Comparison of ENCODE assay signal across 19 cellular contexts in the genomic region with DNA sequence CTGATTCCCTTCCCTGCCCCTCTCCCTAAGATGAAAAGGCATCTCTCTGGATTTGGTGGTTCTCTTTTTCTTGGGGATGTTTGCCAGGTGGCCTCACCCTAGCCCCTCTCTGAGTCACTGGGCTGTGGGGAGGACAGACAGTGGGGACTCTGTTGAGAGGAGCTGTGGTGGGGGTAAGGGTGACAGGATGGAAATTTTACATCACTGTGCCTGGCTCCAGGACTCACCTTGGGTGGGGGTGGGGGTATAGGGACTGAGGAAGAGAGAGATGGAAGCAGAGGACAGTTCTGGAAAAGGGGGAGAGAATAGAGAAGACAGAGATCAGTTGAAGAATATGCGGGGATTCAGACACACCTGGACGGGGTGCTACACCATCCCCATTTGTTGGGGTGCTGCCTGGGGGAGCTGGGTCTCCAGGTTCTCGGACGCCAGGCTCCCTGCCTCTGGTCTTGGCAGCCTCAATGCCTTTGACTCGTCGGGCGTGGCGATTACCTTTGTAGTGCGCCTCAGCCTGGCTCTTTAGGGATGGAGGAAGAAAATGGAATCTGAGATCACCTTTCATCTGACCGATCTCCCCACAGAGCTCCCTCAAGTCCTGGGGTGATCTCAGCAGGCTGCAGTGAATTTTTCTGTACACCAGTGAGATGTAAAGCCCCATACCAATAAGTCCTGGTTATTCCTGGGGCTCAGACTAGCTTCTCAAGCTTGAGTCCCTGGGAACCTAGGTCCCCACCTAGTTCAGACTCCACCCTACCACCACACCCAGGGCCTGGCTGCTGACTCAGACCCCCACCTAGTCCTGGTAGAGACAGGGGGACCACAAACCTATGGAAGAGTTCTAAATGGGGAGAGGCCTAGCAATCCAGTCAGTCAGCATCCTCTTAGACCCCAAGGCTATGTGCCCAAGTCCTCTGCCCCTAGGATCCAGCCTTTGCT. TPM values are rescaled to one million over a fixed set of nuclear protein-coding genes. Genes with fewer than 3 reads are reported as not detected.
DNase-seq lines count a peak whose midpoint lies in the region; ATAC-seq, FAIRE-seq and TF ChIP-seq lines count a peak whose summit lies in the region.
"Had no signal": no experiment of that assay in that cellular context is flagged by ENCODE, and none has a peak within 500 bp of the region (broad histone marks: within the 10 kb centered on the region; RNA-seq: fewer than 3 reads in every experiment).

No MANE protein-coding gene starts in this region.

- no peak overlapping the region for H3K27ac Mint-ChIP-seq in astrocyte (ENCODE audit: unreplicated experiment)
- H3K27ac Mint-ChIP-seq: T-helper 1 cell treated with Interleukin-12 subunit alpha and Interleukin-12 subunit beta and Interleukin-4 antibody, amounts not matched to agents 30 μg/mL and 1 μg/mL, for 36 hours had no signal

- no peak for FAIRE-seq in astrocyte (lab: Jason Lieb, UNC)
- FAIRE-seq: GM18507 had no signal

- H4K20me1 ChIP-seq in HCT116 (ENCODE audit: insufficient read depth) (no peaks in the 10 kb centered on the region), astrocyte (ENCODE audit: insufficient read depth, low read length) (peaks cover 4% of the 10 kb centered on the region)

- no peak for TF ChIP-seq RAD21 in HCT116 (IDR thresholded peaks at IDR 0.05; ENCODE audit: low read depth)

- no peak overlapping the region for H2AFZ ChIP-seq in HCT116 (ENCODE audit: low read depth, low read length, poor library complexity, severe bottlenecking)
- H2AFZ ChIP-seq in astrocyte (ENCODE audit: low read depth, low read length) = no peak overlapping the region

- H3K4me3 Mint-ChIP-seq in astrocyte (ENCODE audit: unreplicated experiment) = no peak overlapping the region
- H3K4me3 Mint-ChIP-seq: nephron progenitor cell; T-helper 1 cell treated with Interleukin-12 subunit alpha and Interleukin-12 subunit beta and Interleukin-4 antibody, amounts not matched to agents 30 μg/mL and 1 μg/mL, for 36 hours had no signal

- H3K36me3 ChIP-seq in HCT116 (ENCODE audit: control insufficient read depth in 1 of 2, insufficient read depth in 2 of 2, low read length in 2 of 2) (no peaks in the 10 kb centered on the region), astrocyte (ENCODE audit: insufficient read depth, low read length) (no peaks in the 10 kb centered on the region), muscle layer of duodenum (ENCODE audit: control insufficient read depth in 1 of 2, insufficient read depth in 2 of 2, low read length in 2 of 2) (peaks cover 0 to 19% of the 10 kb centered on the region in 2 donors)

- RAD21 ChIA-PET in HCT116 (lab: Charles Lee; ENCODE audit: low non-redundant PET in 1 of 2, low total read pairs in 2 of 2, uncharacterized antibody in 2 of 2, unreplicated experiment in 2 of 2) = no interaction called here

- H3K27me3 ChIP-seq in HCT116 (ENCODE audit: insufficient read depth, low read length) (no peaks in the 10 kb centered on the region), astrocyte (ENCODE audit: insufficient read depth, low read length) (no peaks in the 10 kb centered on the region), muscle layer of duodenum (ENCODE audit: low read depth, low read length) (no peaks in the 10 kb centered on the region)

- H3K4me1 Mint-ChIP-seq in astrocyte (ENCODE audit: low read depth, unreplicated experiment) = peaks cover 26% of the 10 kb centered on the region

- peak overlapping the region; percentile 18 to 23 for H3K4me3 ChIP-seq in HCT116 (replicated peaks in 1 of 2; ENCODE audit: low read depth in 1 of 2, low read length in 2 of 2)
- H3K4me3 ChIP-seq in astrocyte (ENCODE audit: insufficient read depth, low read depth, low read length) = no peak overlapping the region
- H3K4me3 ChIP-seq in muscle layer of duodenum (ENCODE audit: low read depth in 1 of 2, low read length in 2 of 2) = no peak overlapping the region
- H3K4me3 ChIP-seq: smooth muscle cell had no signal

- peaks cover 6% of the 10 kb centered on the region for H3K27me3 Mint-ChIP-seq in astrocyte (ENCODE audit: low read depth, unreplicated experiment)

- H3K9me3 ChIP-seq in HCT116 (ENCODE audit: control insufficient read depth in 1 of 2, insufficient read depth in 1 of 2, low read depth in 1 of 2, low read length in 2 of 2) = no peaks in the 10 kb centered on the region
- H3K9me3 ChIP-seq in astrocyte (ENCODE audit: insufficient read depth, low read depth, low read length) = no peaks in the 10 kb centered on the region
- H3K9me3 ChIP-seq in muscle layer of duodenum (ENCODE audit: control insufficient read depth in 1 of 2, low read length in 2 of 2) = no peaks in the 10 kb centered on the region

- H3K4me1 ChIP-seq in HCT116 (ENCODE audit: control insufficient read depth in 1 of 2, insufficient read depth in 2 of 2, low read length in 2 of 2) (peaks cover 54 to 99% of the 10 kb centered on the region in 2 experiments), astrocyte (ENCODE audit: insufficient read depth, low read length) (peaks cover 30% of the 10 kb centered on the region), muscle layer of duodenum (ENCODE audit: control insufficient read depth in 1 of 2, insufficient read depth in 2 of 2, low read length in 2 of 2) (peaks cover 0 to 43% of the 10 kb centered on the region in 2 donors)

- TF ChIP-seq CTCF in HCT116 (IDR thresholded peaks at IDR 0.05 in 2 of 3, conservative IDR thresholded peaks at IDR 0.05 in 1 of 3; ENCODE audit: borderline replicate concordance in 1 of 3, insufficient read depth in 1 of 3, low read depth in 2 of 3, low read length in 2 of 3) (no peak), astrocyte (IDR thresholded peaks at IDR 0.05; ENCODE audit: insufficient read depth, low read depth, low read length) (no peak)

- TF ChIP-seq POLR2A in HCT116 (IDR thresholded peaks at IDR 0.05; ENCODE audit: borderline replicate concordance, extremely low read depth, insufficient read depth, insufficient read length) = no peak

- POLR2A ChIA-PET in HCT116 (lab: Charles Lee) = interaction anchor here (0.6 to 1.1 kb wide), 2 partner anchors 15 to 356 kb away, joined by 3 to 5 read pairs; no protein-coding TSS in a partner anchor

- H3K27ac ChIP-seq in HCT116 (ENCODE audit: low read depth, low read length) = peak overlapping the region; percentile 82
- H3K27ac ChIP-seq in astrocyte (ENCODE audit: low read depth, low read length) = no peak overlapping the region
- H3K27ac ChIP-seq in muscle layer of duodenum (ENCODE audit: low read length) = peak overlapping the region; percentile 20

- H3K36me3 Mint-ChIP-seq in astrocyte (ENCODE audit: low read depth, unreplicated experiment) = peaks cover 17% of the 10 kb centered on the region

- no peaks in the 10 kb centered on the region for H3K9me2 ChIP-seq in HCT116 (ENCODE audit: insufficient read depth)

- H3K9ac ChIP-seq in HCT116 (ENCODE audit: low read length) = peak overlapping the region; percentile 41
- no peak overlapping the region for H3K9ac ChIP-seq in astrocyte (ENCODE audit: low read length)

- BruUV-seq in HCT116 (replicated peaks; lab: Mats Ljungman, UMichigan) = no TSS peak

- CTCF ChIA-PET in HCT116 (lab: Charles Lee) = interaction anchor here (1.6 kb wide), 1 partner anchor 10 kb away, joined by 4 read pairs; a partner anchor contains a TSS

- peak; percentile 60 for DNase-seq in A172 (ENCODE audit: low spot score)
- DNase-seq in HCT116 (ENCODE audit: low read depth, low spot score) = peak; percentile 61
- no peak for DNase-seq in astrocyte (ENCODE audit: low read depth)
- no peak for DNase-seq in COLO829 (ENCODE audit: low spot score)
- no peak for DNase-seq in Ammon's horn (ENCODE audit: low spot score)
- DNase-seq: activated CD4-positive, alpha-beta T cell treated with anti-CD3 and anti-CD28 coated beads, Interleukin-2, amount 50 U/mL, for 48 hours; activated naive CD4-positive, alpha-beta T cell; cortex of kidney; GDM1; NCI-H187 treated with DMSO at 0.1 percent for 48 hours; nephron progenitor cell had no signal

- peaks cover 1% of the 10 kb centered on the region for H3K9me3 Mint-ChIP-seq in astrocyte (ENCODE audit: unreplicated experiment)
- H3K9me3 Mint-ChIP-seq: nephron progenitor cell; T-helper 1 cell treated with Interleukin-12 subunit alpha and Interleukin-12 subunit beta and Interleukin-4 antibody, amounts not matched to agents 30 μg/mL and 1 μg/mL, for 36 hours had no signal

- H3K79me2 ChIP-seq in HCT116 (ENCODE audit: insufficient read depth, low read length) = peaks cover 10% of the 10 kb centered on the region; the same call in 1 of the 2 replicates
- no peaks in the 10 kb centered on the region for H3K79me2 ChIP-seq in astrocyte (ENCODE audit: insufficient read depth, low read length)

- H3K4me2 ChIP-seq in HCT116 (ENCODE audit: low read length) = peak overlapping the region; percentile 63
- H3K4me2 ChIP-seq in astrocyte (ENCODE audit: low read length) = peak overlapping the region; percentile 13
- H3K4me2 ChIP-seq: smooth muscle cell had no signal

- ATAC-seq in HCT116 = peak; percentile 44
- ATAC-seq in HG03432 (IDR thresholded peaks at IDR 0.05; ENCODE audit: unreplicated experiment) = no peak
- ATAC-seq in HG03571 (IDR thresholded peaks at IDR 0.05; ENCODE audit: unreplicated experiment) = no peak

- intact Hi-C loops in HCT116 (cut with micrococcal nuclease) = no loop called here

TF ChIP-seq in HCT116, 20 proteins besides CTCF, POLR2A, EP300 and RAD21 (continues in another document):
- TF ChIP-seq ZFX (IDR thresholded peaks at IDR 0.05) = no peak
- TF ChIP-seq ZNF274 (IDR thresholded peaks at IDR 0.05; ENCODE audit: low read depth, low read length) = no peak
- TF ChIP-seq POLR2AphosphoS5 (IDR thresholded peaks at IDR 0.05; ENCODE audit: low read depth, low read length) = peak; percentile 37; the same call in 1 of the 2 replicates
- TF ChIP-seq CEBPB (IDR thresholded peaks at IDR 0.05; ENCODE audit: low read depth) = no peak
- peak; percentile 82 for TF ChIP-seq TCF7L2 (IDR thresholded peaks at IDR 0.05; ENCODE audit: borderline replicate concordance, extremely low read depth, insufficient read depth, insufficient read length)
- no peak for TF ChIP-seq SRF (IDR thresholded peaks at IDR 0.05; ENCODE audit: low read depth)

RNA-seq across cellular contexts. Expression of a gene that starts 9.6 kb away (rescaled TPM):
- not detected in 2 replicates for total RNA-seq in A172 (2014; rRNA removed; shearing (Covaris generic))
- total RNA-seq in HCT116 (2021; ENCODE audit: unreplicated experiment) = not detected
- polyA plus RNA-seq in HCT116 (2012) = 0.05 and 0.17 TPM in 2 replicates
- not detected in 2 replicates for total RNA-seq in astrocyte
- total RNA-seq: fibroblast of villous mesenchyme, kidney epithelial cell had no signal
- polyA plus RNA-seq: smooth muscle cell had no signal

RNA-seq across cellular contexts. Expression of a gene that starts 10.6 kb away (rescaled TPM):
- total RNA-seq in A172 (2014; rRNA removed; shearing (Covaris generic)) = 1.3 and 5.3 TPM in 2 replicates
- total RNA-seq in HCT116 (2021; ENCODE audit: unreplicated experiment) (34.7 TPM), astrocyte (23.0 and 24.4 TPM in 2 replicates)
- 32.1 and 34.1 TPM in 2 replicates for polyA plus RNA-seq in HCT116 (2012)

RNA-seq across cellular contexts. Expression of a gene that starts 45.2 kb away (rescaled TPM):
- total RNA-seq in A172 (2014; rRNA removed; shearing (Covaris generic)) = 215 and 219 TPM in 2 replicates
- 49.7 TPM for total RNA-seq in HCT116 (2021; ENCODE audit: unreplicated experiment)
- 58.3 and 64.0 TPM in 2 replicates for polyA plus RNA-seq in HCT116 (2012)
- total RNA-seq in astrocyte = 317 and 382 TPM in 2 replicates

RNA-seq across cellular contexts. Expression of a gene that starts 49.0 kb away (rescaled TPM):
- 209 and 243 TPM in 2 replicates for total RNA-seq in A172 (2014; rRNA removed; shearing (Covaris generic))
- total RNA-seq in HCT116 (2021; ENCODE audit: unreplicated experiment) (191 TPM), astrocyte (134 and 136 TPM in 2 replicates)
- polyA plus RNA-seq in HCT116 (2012) = 169 and 175 TPM in 2 replicates

Comparison
In these comparisons a context has a peak if more than half of its experiments do, and no peak if none do; other contexts are left out.
1. DNase-seq: peak in A172 (single experiment) and HCT116 (single experiment); none in astrocyte (single experiment), COLO829 (single experiment) and Ammon's horn (single experiment).
2. H3K4me3 ChIP-seq: peak in HCT116 (2 of 2); none in astrocyte (single experiment) and muscle layer of duodenum (0 of 2).